Comparison of ENCODE assay signal across 34 cellular contexts in the genomic region with DNA sequence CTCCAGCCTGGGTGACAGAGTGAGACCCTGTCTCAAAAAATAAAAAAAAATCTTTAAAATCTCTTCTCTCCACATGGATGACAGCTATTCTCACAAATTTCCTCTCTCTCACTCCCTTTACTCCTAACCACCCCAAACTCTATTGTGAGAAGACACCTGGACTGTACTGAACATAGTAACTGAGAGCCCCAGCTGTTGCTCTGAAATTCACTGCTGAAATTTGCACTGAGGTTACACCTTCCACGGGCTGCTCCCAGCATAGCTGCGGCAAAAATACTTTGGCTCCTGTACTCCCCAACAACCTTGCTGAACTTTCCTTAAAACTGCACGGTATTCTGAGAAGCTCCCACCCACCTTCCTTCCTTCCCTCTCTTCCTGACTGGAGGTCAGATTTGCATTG.
"Had no signal": no experiment of that assay in that cellular context is flagged by ENCODE, and none has a peak within 500 bp of the region (broad histone marks: within the 10 kb centered on the region; RNA-seq: fewer than 3 reads in every experiment).

No MANE protein-coding gene starts in this region.

- H3K27me3 Mint-ChIP-seq: activated CD8-positive, alpha-beta memory T cell treated with anti-CD3 and anti-CD28 coated beads, Interleukin-2, amount 10 ng/mL, durations not matched to agents 7 days and 5 days; activated naive CD8-positive, alpha-beta T cell; activated naive CD8-positive, alpha-beta T cell treated with anti-CD3 and anti-CD28 coated beads, Interleukin-2, amount 50 U/mL, for 24 hours had no signal

- H3K27ac Mint-ChIP-seq: activated CD4-positive, alpha-beta memory T cell treated with anti-CD3 and anti-CD28 coated beads, Interleukin-2, amount 10 ng/mL, durations not matched to agents 7 days and 5 days; activated CD8-positive, alpha-beta memory T cell treated with anti-CD3 and anti-CD28 coated beads, Interleukin-2, amount 10 ng/mL, durations not matched to agents 7 days and 5 days; activated naive CD4-positive, alpha-beta T cell treated with anti-CD3 and anti-CD28 coated beads, Interleukin-2, amount 10 ng/mL, durations not matched to agents 7 days and 5 days; activated naive CD8-positive, alpha-beta T cell; activated naive CD8-positive, alpha-beta T cell treated with anti-CD3 and anti-CD28 coated beads, Interleukin-2, amount 50 U/mL, for 24 hours; brain had no signal

- ATAC-seq: activated CD8-positive, alpha-beta memory T cell treated with anti-CD3 and anti-CD28 coated beads, Interleukin-2, amount 10 ng/mL, durations not matched to agents 7 days and 5 days; activated naive CD8-positive, alpha-beta T cell treated with anti-CD3 and anti-CD28 coated beads, Interleukin-2, amount 50 U/mL, for 24 hours had no signal

- DNase-seq: activated CD4-positive, alpha-beta memory T cell treated with anti-CD3 and anti-CD28 coated beads, Interleukin-2, amount 10 ng/mL, durations not matched to agents 7 days and 5 days; activated CD4-positive, alpha-beta T cell treated with anti-CD3 and anti-CD28 coated beads for 1 hour; activated CD4-positive, alpha-beta T cell treated with anti-CD3 and anti-CD28 coated beads for 48 hours; activated CD4-positive, CD25-positive, alpha-beta regulatory T cell; activated CD8-positive, alpha-beta memory T cell treated with anti-CD3 and anti-CD28 coated beads for 24 hours; activated CD8-positive, alpha-beta memory T cell treated with anti-CD3 and anti-CD28 coated beads, Interleukin-2, amount 10 ng/mL, durations not matched to agents 7 days and 5 days; activated CD8-positive, alpha-beta memory T cell treated with anti-CD3 and anti-CD28 coated beads, Interleukin-2, amount 50 U/mL, for 48 hours; activated effector memory CD4-positive, alpha-beta T cell treated with Interleukin-2 at 50 U/mL for 16 hours; activated naive CD4-positive, alpha-beta T cell treated with anti-CD3 and anti-CD28 coated beads, Interleukin-2, amount 10 ng/mL, durations not matched to agents 7 days and 5 days; activated naive CD8-positive, alpha-beta T cell treated with anti-CD3 and anti-CD28 coated beads, Interleukin-2, amount 50 U/mL, for 24 hours; activated T-cell treated with anti-CD3 and anti-CD28 coated beads, Interleukin-2, amount 50 U/mL, for 48 hours; anterior cingulate cortex; caudate nucleus; cerebellar nuclear complex; Karpas-422; NCI-H1048; NCI-H1105 treated with DMSO at 0.1 percent for 48 hours; NCI-H1436; NCI-H1694; NCI-H1930; NCI-H2081 treated with DMSO at 0.1 percent for 48 hours; NCI-H510A; NCI-H526; NCI-H748 treated with DMSO at 0.1 percent for 48 hours; OCI-M1; Right ventricle myocardium superior; SW 1271; T-helper 1 cell; T-helper 2 cell; T-helper 9 cell; WERI-Rb-1 had no signal

- FAIRE-seq: bronchial epithelial cell had no signal

- H3K36me3 ChIP-seq: WERI-Rb-1 had no signal

- H3K27ac ChIP-seq: WERI-Rb-1 had no signal

- H3K36me3 Mint-ChIP-seq: activated CD8-positive, alpha-beta memory T cell treated with anti-CD3 and anti-CD28 coated beads, Interleukin-2, amount 10 ng/mL, durations not matched to agents 7 days and 5 days; activated naive CD4-positive, alpha-beta T cell treated with anti-CD3 and anti-CD28 coated beads, Interleukin-2, amount 10 ng/mL, durations not matched to agents 7 days and 5 days; activated naive CD8-positive, alpha-beta T cell; brain had no signal

- H3K4me3 Mint-ChIP-seq: activated CD4-positive, alpha-beta memory T cell treated with anti-CD3 and anti-CD28 coated beads, Interleukin-2, amount 10 ng/mL, durations not matched to agents 7 days and 5 days; activated CD8-positive, alpha-beta memory T cell treated with anti-CD3 and anti-CD28 coated beads, Interleukin-2, amount 10 ng/mL, durations not matched to agents 7 days and 5 days; activated naive CD4-positive, alpha-beta T cell treated with anti-CD3 and anti-CD28 coated beads, Interleukin-2, amount 10 ng/mL, durations not matched to agents 7 days and 5 days; activated naive CD8-positive, alpha-beta T cell; activated naive CD8-positive, alpha-beta T cell treated with anti-CD3 and anti-CD28 coated beads, Interleukin-2, amount 50 U/mL, for 24 hours had no signal

- H3K9me3 Mint-ChIP-seq: activated CD4-positive, alpha-beta memory T cell treated with anti-CD3 and anti-CD28 coated beads, Interleukin-2, amount 10 ng/mL, durations not matched to agents 7 days and 5 days; activated naive CD4-positive, alpha-beta T cell treated with anti-CD3 and anti-CD28 coated beads, Interleukin-2, amount 10 ng/mL, durations not matched to agents 7 days and 5 days; activated naive CD8-positive, alpha-beta T cell treated with anti-CD3 and anti-CD28 coated beads, Interleukin-2, amount 50 U/mL, for 24 hours had no signal
